In the genomic region with DNA sequence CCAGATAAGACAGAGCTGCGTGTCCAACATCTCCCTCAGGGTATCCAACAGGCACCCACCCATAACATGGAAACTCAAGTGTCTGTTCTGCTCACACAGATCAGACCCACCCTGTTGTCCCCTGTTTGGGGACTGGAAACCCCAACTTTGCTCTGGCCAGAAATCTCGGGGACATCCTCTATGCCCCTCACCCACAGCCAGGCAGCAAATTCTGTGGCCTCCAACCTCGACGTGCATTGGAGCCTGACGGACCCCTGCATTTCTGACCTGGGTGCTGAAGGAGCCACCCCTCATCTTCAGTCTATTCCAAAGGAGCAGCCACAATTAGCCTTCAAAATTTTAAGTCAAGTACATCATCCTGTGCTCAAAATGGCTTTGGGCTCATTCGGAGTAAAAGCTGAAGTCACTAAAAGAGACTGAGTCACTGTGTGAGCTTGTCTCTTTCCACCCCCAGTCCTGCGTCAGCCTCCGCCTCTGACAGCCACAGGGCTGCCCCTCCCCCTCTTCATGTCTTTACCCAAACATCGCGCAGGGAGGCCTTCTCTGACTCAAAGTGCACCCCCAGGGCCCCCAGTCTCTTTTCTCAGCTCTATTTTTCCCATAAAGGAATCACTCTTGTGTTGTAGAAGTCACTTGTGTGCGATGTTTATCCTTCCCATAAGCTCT, we compare ENCODE assay signal across 18 cellular contexts. TPM values are rescaled to one million over a fixed set of nuclear protein-coding genes. Genes with fewer than 3 reads are reported as not detected.
DNase-seq lines count a peak whose midpoint lies in the region; ATAC-seq, FAIRE-seq and TF ChIP-seq lines count a peak whose summit lies in the region.
"Had no signal": no experiment of that assay in that cellular context is flagged by ENCODE, and none has a peak within 500 bp of the region (broad histone marks: within the 10 kb centered on the region; RNA-seq: fewer than 3 reads in every experiment).

No MANE protein-coding gene starts in this region.

- no peak overlapping the region for H3K4me2 ChIP-seq in K562 (ENCODE audit: insufficient read depth, low read length)
- H3K4me2 ChIP-seq: KMS-11 had no signal

- peaks cover 3% of the 10 kb centered on the region for H3K9me3 Mint-ChIP-seq in activated naive CD4-positive, alpha-beta T cell treated with anti-CD3 and anti-CD28 coated beads, Interleukin-2, amount 10 ng/mL, durations not matched to agents 7 days and 5 days
- H3K9me3 Mint-ChIP-seq: type B pancreatic cell had no signal

- TF ChIP-seq POLR2A in K562 (conservative IDR thresholded peaks at IDR 0.05), result no peak

- 2% methylated on average over 11 of the region's 11 CpGs for WGBS in K562 (ENCODE audit: insufficient coverage, low coverage, missing lambda C conversion rate)

- H3K36me3 Mint-ChIP-seq in activated naive CD4-positive, alpha-beta T cell treated with anti-CD3 and anti-CD28 coated beads, Interleukin-2, amount 10 ng/mL, durations not matched to agents 7 days and 5 days, result no peaks in the 10 kb centered on the region
- H3K36me3 Mint-ChIP-seq: type B pancreatic cell had no signal

- peak; percentile 52; the same call in 1 of the 3 replicates for ATAC-seq in K562
- no peak for ATAC-seq in GM21526 (IDR thresholded peaks at IDR 0.05; ENCODE audit: low FRiP score, unreplicated experiment)
- ATAC-seq in HG03025 (IDR thresholded peaks at IDR 0.05; ENCODE audit: low FRiP score, unreplicated experiment), result no peak
- ATAC-seq: heart right ventricle had no signal

- peak; percentile 44 for FAIRE-seq in K562 (lab: Jason Lieb, UNC)

- CTCF ChIA-PET in activated naive CD4-positive, alpha-beta T cell treated with anti-CD3 and anti-CD28 coated beads, Interleukin-2, amount 10 ng/mL, durations not matched to agents 7 days and 5 days (lab: Charles Lee), result no interaction called here
- CTCF ChIA-PET in K562 (lab: Yijun Ruan, JAX; ENCODE audit: low intra/inter-chr PET ratio) (no interaction called here), HEK293T (lab: Yijun Ruan, JAX) (interaction anchor here (0.6 to 0.7 kb wide), 2 partner anchors 42 to 65 kb away, joined by 3 read pairs; no protein-coding TSS in a partner anchor)

- no peaks in the 10 kb centered on the region for H3K9me3 ChIP-seq in K562 (replicated peaks; ENCODE audit: control insufficient read depth, insufficient read depth, low read depth, low read length)
- H3K9me3 ChIP-seq: heart right ventricle, right lobe of liver had no signal

- H4K20me1 ChIP-seq in K562 (replicated peaks; ENCODE audit: control insufficient read depth, insufficient read depth, low read length), result no peaks in the 10 kb centered on the region

- H3K4me3 Mint-ChIP-seq in activated naive CD4-positive, alpha-beta T cell treated with anti-CD3 and anti-CD28 coated beads, Interleukin-2, amount 10 ng/mL, durations not matched to agents 7 days and 5 days, result no peak overlapping the region
- H3K4me3 Mint-ChIP-seq: type B pancreatic cell had no signal

- peak overlapping the region; percentile 4; the same call in 1 of the 2 replicates for H2AFZ ChIP-seq in K562 (ENCODE audit: low read depth, low read length)

- no peak overlapping the region for H3K4me3 ChIP-seq in K562
- H3K4me3 ChIP-seq: heart right ventricle, right lobe of liver had no signal

- POLR2A ChIA-PET in K562 (lab: Yijun Ruan, JAX) (interaction anchor here (0.6 to 1.3 kb wide), 2 partner anchors 13 to 388 kb away, joined by 3 to 6 read pairs; no protein-coding TSS in a partner anchor), HEK293T (lab: Yijun Ruan, JAX) (interaction anchor here (1.7 kb wide), 1 partner anchor 14 kb away, joined by 3 read pairs; no protein-coding TSS in a partner anchor)

- DNase-seq in activated naive CD4-positive, alpha-beta T cell treated with Interleukin-2 at 50 U/mL for 16 hours, result peak; percentile 31
- no peak for DNase-seq in activated naive CD4-positive, alpha-beta T cell treated with anti-CD3 and anti-CD28 coated beads, Interleukin-2, amount 10 ng/mL, durations not matched to agents 7 days and 5 days
- DNase-seq in K562 (ENCODE audit: extremely low read depth in 1 of 4, low spot score in 3 of 4) (peak; percentile 28 to 56 (median 40)), HEK293T (ENCODE audit: extremely low spot score) (no peak)
- DNase-seq in stimulated activated CD4-positive, alpha-beta T cell treated with anti-CD3 and anti-CD28 coated beads, Interleukin-1b, Interleukin-23, amount 100 ng/mL, for 24 hours (ENCODE audit: low read depth in 4 of 4, low spot score in 1 of 4), result peak; percentile 10 to 56 (median 38)
- DNase-seq: heart right ventricle; kidney glomerular epithelial cell; NCI-H1105; NK-92 treated with Interleukin-12 subunit alpha and Interleukin-12 subunit beta, amount 100 ng/mL, for 24 hours; SHP77 treated with DMSO at 0.1 percent for 48 hours had no signal

- H3K27me3 Mint-ChIP-seq in activated naive CD4-positive, alpha-beta T cell treated with anti-CD3 and anti-CD28 coated beads, Interleukin-2, amount 10 ng/mL, durations not matched to agents 7 days and 5 days, result no peaks in the 10 kb centered on the region

- no peak for TF ChIP-seq RAD21 in K562 (CRISPR knock-in tag; conservative IDR thresholded peaks at IDR 0.05 in 1 of 2, IDR thresholded peaks at IDR 0.05 in 1 of 2)

- no peaks in the 10 kb centered on the region for H3K79me2 ChIP-seq in K562 (ENCODE audit: control insufficient read depth, insufficient read depth, low read length)

- no peak for TF ChIP-seq EP300 in K562 (IDR thresholded peaks at IDR 0.05; ENCODE audit: low read length)

- no peak overlapping the region; a peak in 1 of 4 replicates for H3K9ac ChIP-seq in K562 (ENCODE audit: insufficient read depth in 1 of 2, low read depth in 2 of 2, low read length in 2 of 2)
- H3K9ac ChIP-seq: KMS-11 had no signal

- no TSS peak for BruUV-seq in K562 (replicated peaks; lab: Mats Ljungman, UMichigan)

- H3K9me1 ChIP-seq in K562 (ENCODE audit: control insufficient read depth, insufficient read depth, low read length), result no peaks in the 10 kb centered on the region

- H3K27ac ChIP-seq in K562 (ENCODE audit: extremely low read depth, low read depth, low read length) (no peak overlapping the region), temporal lobe (ENCODE audit: low read depth, low read length) (peak overlapping the region; percentile 45)
- H3K27ac ChIP-seq: heart right ventricle, KMS-11, right lobe of liver had no signal

- intact Hi-C loops in K562 (cut with micrococcal nuclease), result no loop called here

- no peaks in the 10 kb centered on the region for H3K4me1 Mint-ChIP-seq in activated naive CD4-positive, alpha-beta T cell treated with anti-CD3 and anti-CD28 coated beads, Interleukin-2, amount 10 ng/mL, durations not matched to agents 7 days and 5 days

- in situ Hi-C loops in K562 (cut with MboI), result no loop called here

- H3K27me3 ChIP-seq in K562 (ENCODE audit: control insufficient read depth in 2 of 2, insufficient read depth in 2 of 2, low read length in 2 of 2), result peaks cover 4 to 45% of the 10 kb centered on the region in 2 experiments; a peak in 2 of 5 replicates
- H3K27me3 ChIP-seq: right lobe of liver had no signal

- H3K36me3 ChIP-seq in K562 (ENCODE audit: control insufficient read depth, insufficient read depth, low read length), result no peaks in the 10 kb centered on the region
- H3K36me3 ChIP-seq: heart right ventricle, right lobe of liver had no signal

- peaks cover 0 to 8% of the 10 kb centered on the region in 2 experiments; a peak in 2 of 5 replicates for H3K4me1 ChIP-seq in K562 (replicated peaks in 1 of 2; ENCODE audit: control insufficient read depth in 2 of 2, insufficient read depth in 2 of 2, low read length in 2 of 2)
- H3K4me1 ChIP-seq: heart right ventricle, right lobe of liver had no signal

- TF ChIP-seq CTCF in K562 (IDR thresholded peaks at IDR 0.05 in 2 of 3, conservative IDR thresholded peaks at IDR 0.05 in 1 of 3; ENCODE audit: insufficient read depth in 2 of 3, low read depth in 1 of 3, low read length in 3 of 3), result no peak

- H3K27ac Mint-ChIP-seq in activated naive CD4-positive, alpha-beta T cell treated with anti-CD3 and anti-CD28 coated beads, Interleukin-2, amount 10 ng/mL, durations not matched to agents 7 days and 5 days, result no peak overlapping the region
- H3K27ac Mint-ChIP-seq: type B pancreatic cell had no signal

RNA-seq across cellular contexts. Expression of a gene that starts 24.4 kb away (rescaled TPM):
- total RNA-seq in K562 (2011; cell fraction: chromatin; rRNA removed; ENCODE audit: low replicate concordance), result 0.30 TPM in 1 of 2 replicates, not detected in the other
- total RNA-seq in K562 (2011; cell fraction: nucleolus; rRNA removed), result not detected in 2 replicates
- not detected in 2 replicates for total RNA-seq in K562 (2011; cell fraction: nucleoplasm; rRNA removed)
- total RNA-seq in K562 (2014; rRNA removed) (not detected in 2 replicates), K562 (2014; rRNA removed; fragmentation: Illumina TruSeq; extraction: Trizol) (not detected in 2 replicates), K562 (2015; rRNA removed; fragmentation: Illumina TruSeq; extraction: Trizol) (not detected in 2 replicates), K562 (2021) (not detected in 2 replicates), temporal lobe (4.7 TPM)
- polyA plus RNA-seq in K562 (2011; rRNA removed) (not detected in 2 replicates), K562 (2014; fragmentation: Illumina TruSeq; extraction: Trizol) (not detected in 2 replicates), K562 (2014; fragmentation: Nextera tagmentation; extraction: Ambion mirVana) (under 1 TPM in 1 of 2 experiments, not detected in 1; 0.04 TPM), K562 (2014; rRNA removed) (not detected in 2 replicates)
- 0.04 TPM in 1 of 2 replicates, not detected in the other for polyA plus RNA-seq in K562 (2011; cell fraction: cytosol; rRNA removed)
- polyA plus RNA-seq in K562 (2011; cell fraction: nucleus; rRNA removed), result not detected in 2 replicates
- 0.07 and 0.10 TPM in 2 replicates for polyA plus RNA-seq in K562 (2012)
- 0.07 TPM in 1 of 2 replicates, not detected in the other for polyA minus RNA-seq in K562 (2011; rRNA and poly(A)+ RNA removed)
- not detected in 2 replicates for polyA minus RNA-seq in K562 (2011; cell fraction: cytosol; rRNA and poly(A)+ RNA removed)
- not detected in 2 replicates for polyA minus RNA-seq in K562 (2011; cell fraction: nucleus; rRNA and poly(A)+ RNA removed)

RNA-seq across cellular contexts. Expression of a gene that starts 24.9 kb away (rescaled TPM):
- not detected in 2 replicates for total RNA-seq in K562 (2011; cell fraction: chromatin; rRNA removed; ENCODE audit: low replicate concordance)
- not detected in 2 replicates for total RNA-seq in K562 (2011; cell fraction: nucleolus; rRNA removed)
- total RNA-seq in K562 (2011; cell fraction: nucleoplasm; rRNA removed), result not detected in 2 replicates
- not detected in 2 replicates for total RNA-seq in K562 (2014; rRNA removed)
- total RNA-seq in K562 (2014; rRNA removed; fragmentation: Illumina TruSeq; extraction: Trizol), result not detected in 2 replicates
- not detected in 2 replicates for total RNA-seq in K562 (2015; rRNA removed; fragmentation: Illumina TruSeq; extraction: Trizol)
- not detected in 2 replicates for total RNA-seq in K562 (2021)
- not detected in 2 replicates for polyA plus RNA-seq in K562 (2011; rRNA removed)
- not detected in 2 replicates for polyA plus RNA-seq in K562 (2011; cell fraction: cytosol; rRNA removed)
- polyA plus RNA-seq in K562 (2011; cell fraction: nucleus; rRNA removed), result not detected in 2 replicates
- polyA plus RNA-seq in K562 (2012), result not detected in 2 replicates
- polyA plus RNA-seq in K562 (2014; fragmentation: Illumina TruSeq; extraction: Trizol), result not detected in 2 replicates
- not detected for polyA plus RNA-seq in K562 (2014; fragmentation: Nextera tagmentation; extraction: Ambion mirVana)
- polyA plus RNA-seq in K562 (2014; rRNA removed), result not detected in 2 replicates
- not detected in 2 replicates for polyA minus RNA-seq in K562 (2011; rRNA and poly(A)+ RNA removed)
- not detected in 2 replicates for polyA minus RNA-seq in K562 (2011; cell fraction: cytosol; rRNA and poly(A)+ RNA removed)
- polyA minus RNA-seq in K562 (2011; cell fraction: nucleus; rRNA and poly(A)+ RNA removed), result not detected in 2 replicates
- 11.6 TPM for total RNA-seq in temporal lobe
- total RNA-seq: activated CD8-positive, alpha-beta memory T cell treated with anti-CD3 and anti-CD28 coated beads for 36 hours; heart right ventricle; mononuclear cell; right lobe of liver had no signal
- polyA plus RNA-seq: heart right ventricle had no signal

Comparison
In these comparisons a context has a peak if more than half of its experiments do, and no peak if none do; other contexts are left out.
1. DNase-seq: peak in activated naive CD4-positive, alpha-beta T cell treated with Interleukin-2 at 50 U/mL for 16 hours (single experiment), K562 (4 of 4) and stimulated activated CD4-positive, alpha-beta T cell treated with anti-CD3 and anti-CD28 coated beads, Interleukin-1b, Interleukin-23, amount 100 ng/mL, for 24 hours (4 of 4); none in activated naive CD4-positive, alpha-beta T cell treated with anti-CD3 and anti-CD28 coated beads, Interleukin-2, amount 10 ng/mL, durations not matched to agents 7 days and 5 days (single experiment) and HEK293T (single experiment).
2. RNA of a gene that starts 24.9 kb away (total RNA-seq): 11.6 TPM in temporal lobe (single experiment); not detected in K562; every median in the first group is over 10 times any median in the second.